In the genomic region with DNA sequence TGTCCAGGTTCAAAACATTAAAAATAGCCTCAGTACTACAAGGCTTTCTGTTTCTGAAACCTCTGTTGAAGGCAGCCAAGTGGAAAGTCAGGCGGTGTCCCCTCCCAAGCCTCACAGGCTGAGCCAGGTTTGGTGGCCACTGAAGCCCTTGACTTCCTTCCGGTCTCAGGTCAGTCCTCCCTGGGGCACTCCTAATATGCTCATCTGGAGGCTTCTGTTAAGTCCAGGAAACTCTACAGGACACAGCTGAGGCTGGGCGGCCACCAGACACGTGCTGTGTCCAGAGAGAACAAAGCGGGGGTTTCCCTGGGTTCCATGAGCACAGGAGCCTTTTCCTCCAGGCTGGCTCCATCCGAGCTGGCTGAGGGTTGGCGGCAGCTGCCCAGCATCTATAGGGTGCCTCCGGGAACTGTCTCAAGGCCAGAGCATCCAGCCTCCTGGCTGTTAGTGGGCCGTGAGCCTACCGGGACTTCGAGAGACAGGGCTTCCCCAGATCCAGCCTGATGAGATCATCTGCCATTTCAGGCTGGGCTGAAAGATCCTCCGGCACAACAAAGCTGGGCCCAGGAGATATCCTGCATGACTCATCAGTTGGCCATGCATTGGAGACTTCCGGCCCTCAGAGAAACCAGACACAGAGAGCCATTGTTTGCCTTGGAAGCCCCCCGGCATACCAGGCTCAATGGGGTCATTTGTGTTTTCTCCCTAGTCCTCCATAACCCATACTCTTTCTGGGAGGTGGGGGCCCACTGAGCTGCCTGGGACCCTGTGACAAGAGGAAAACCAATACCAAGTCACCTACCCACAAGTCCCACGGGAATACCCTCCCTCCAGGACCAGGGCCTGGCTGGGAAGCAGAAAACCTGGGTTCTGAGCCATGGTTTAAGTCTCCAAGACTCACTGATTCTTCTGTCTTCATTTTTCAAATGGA, we compare ENCODE assay signal across 1 cellular context.
A peak's percentile ranks its signal among the peaks of the same experiment; 100 is the strongest.
TF ChIP-seq lines count a peak whose summit lies in the region.

No MANE protein-coding gene starts in this region.

TF ChIP-seq in HepG2, 621 proteins besides CTCF, POLR2A, EP300 and RAD21 (continued from another document and continues in another):
- TF ChIP-seq HDAC2 (CRISPR knock-in tag; IDR thresholded peaks at IDR 0.05) (peak; percentile 98), ZNF75D (CRISPR knock-in tag; IDR thresholded peaks at IDR 0.05; ENCODE audit: borderline replicate concordance) (no peak), MZF1 (CRISPR knock-in tag; IDR thresholded peaks at IDR 0.05; ENCODE audit: borderline replicate concordance) (no peak; the same call in 1 of the 2 replicates), ZNF850 (CRISPR knock-in tag; conservative IDR thresholded peaks at IDR 0.05) (no peak), WIZ (CRISPR knock-in tag; IDR thresholded peaks at IDR 0.05) (0 out of 2 replicates have a peak, but pooled peaks have one; percentile 82), ZNF326 (CRISPR knock-in tag; IDR thresholded peaks at IDR 0.05; ENCODE audit: borderline replicate concordance) (no peak), JUNB (CRISPR knock-in tag; IDR thresholded peaks at IDR 0.05; ENCODE audit: borderline replicate concordance) (peak; percentile 100), CEBPG (CRISPR knock-in tag; IDR thresholded peaks at IDR 0.05) (peak; percentile 73), FOXK1 (CRISPR knock-in tag; IDR thresholded peaks at IDR 0.05; ENCODE audit: borderline replicate concordance, low read depth) (peak; percentile 98), ZNF737 (CRISPR knock-in tag; IDR thresholded peaks at IDR 0.05; ENCODE audit: borderline replicate concordance) (no peak; the same call in 1 of the 2 replicates), HDAC6 (IDR thresholded peaks at IDR 0.05; ENCODE audit: low read depth, low read length) (no peak), GATA4 (IDR thresholded peaks at IDR 0.05; ENCODE audit: borderline replicate concordance, low read depth) (peak; percentile 53; the same call in 1 of the 2 replicates), SNAI1 (CRISPR knock-in tag; IDR thresholded peaks at IDR 0.05; ENCODE audit: borderline replicate concordance) (no peak; the same call in none of the 2 replicates), ZNF589 (CRISPR knock-in tag; conservative IDR thresholded peaks at IDR 0.05) (0 out of 2 replicates have a peak, but pooled peaks have one; percentile 55), HNRNPL (IDR thresholded peaks at IDR 0.05; ENCODE audit: low read depth, low read length) (peak; percentile 90), U2AF1 (optimal IDR thresholded peaks at IDR 0.05; ENCODE audit: low read depth, low read length) (peak; percentile 81), PRPF4 (IDR thresholded peaks at IDR 0.05; ENCODE audit: low read depth, low read length, poor library complexity, severe bottlenecking) (no peak), ZFP82 (CRISPR knock-in tag; IDR thresholded peaks at IDR 0.05; ENCODE audit: borderline replicate concordance) (no peak), DBP (CRISPR knock-in tag; IDR thresholded peaks at IDR 0.05; ENCODE audit: not compliant biosample characterization) (no peak), ZNF839 (CRISPR knock-in tag; IDR thresholded peaks at IDR 0.05; ENCODE audit: borderline replicate concordance) (no peak), CAMTA2 (CRISPR knock-in tag; IDR thresholded peaks at IDR 0.05; ENCODE audit: borderline replicate concordance) (0 out of 2 replicates have a peak, but pooled peaks have one; percentile 68), MXD4 (CRISPR knock-in tag; IDR thresholded peaks at IDR 0.05) (peak; percentile 56; the same call in 1 of the 2 replicates), ZC3H4 (CRISPR knock-in tag; IDR thresholded peaks at IDR 0.05; ENCODE audit: borderline replicate concordance) (no peak; the same call in 1 of the 2 replicates), ATF6 (CRISPR knock-in tag; conservative IDR thresholded peaks at IDR 0.05) (0 out of 2 replicates have a peak, but pooled peaks have one; percentile 85), ZNF788 (CRISPR knock-in tag; IDR thresholded peaks at IDR 0.05; ENCODE audit: borderline replicate concordance) (peak; percentile 98), PATZ1 (CRISPR knock-in tag; IDR thresholded peaks at IDR 0.05) (peak; percentile 99), ZSCAN5A (CRISPR knock-in tag; IDR thresholded peaks at IDR 0.05; ENCODE audit: borderline replicate concordance) (peak; percentile 86; the same call in 1 of the 2 replicates), ZNF335 (CRISPR knock-in tag; IDR thresholded peaks at IDR 0.05) (peak; percentile 95), KDM4B (CRISPR knock-in tag; IDR thresholded peaks at IDR 0.05) (peak; percentile 87), NFE2L1 (CRISPR knock-in tag; IDR thresholded peaks at IDR 0.05; ENCODE audit: borderline replicate concordance) (no peak; the same call in 1 of the 2 replicates), RCOR2 (CRISPR knock-in tag; IDR thresholded peaks at IDR 0.05) (peak; percentile 99), BHLHE40 (IDR thresholded peaks at IDR 0.05; ENCODE audit: low read length) (peak; percentile 71), ZNF274 (CRISPR knock-in tag; IDR thresholded peaks at IDR 0.05) (no peak; the same call in 1 of the 2 replicates), MLLT10 (CRISPR knock-in tag; IDR thresholded peaks at IDR 0.05) (no peak)
- TF ChIP-seq, protein P1, sequence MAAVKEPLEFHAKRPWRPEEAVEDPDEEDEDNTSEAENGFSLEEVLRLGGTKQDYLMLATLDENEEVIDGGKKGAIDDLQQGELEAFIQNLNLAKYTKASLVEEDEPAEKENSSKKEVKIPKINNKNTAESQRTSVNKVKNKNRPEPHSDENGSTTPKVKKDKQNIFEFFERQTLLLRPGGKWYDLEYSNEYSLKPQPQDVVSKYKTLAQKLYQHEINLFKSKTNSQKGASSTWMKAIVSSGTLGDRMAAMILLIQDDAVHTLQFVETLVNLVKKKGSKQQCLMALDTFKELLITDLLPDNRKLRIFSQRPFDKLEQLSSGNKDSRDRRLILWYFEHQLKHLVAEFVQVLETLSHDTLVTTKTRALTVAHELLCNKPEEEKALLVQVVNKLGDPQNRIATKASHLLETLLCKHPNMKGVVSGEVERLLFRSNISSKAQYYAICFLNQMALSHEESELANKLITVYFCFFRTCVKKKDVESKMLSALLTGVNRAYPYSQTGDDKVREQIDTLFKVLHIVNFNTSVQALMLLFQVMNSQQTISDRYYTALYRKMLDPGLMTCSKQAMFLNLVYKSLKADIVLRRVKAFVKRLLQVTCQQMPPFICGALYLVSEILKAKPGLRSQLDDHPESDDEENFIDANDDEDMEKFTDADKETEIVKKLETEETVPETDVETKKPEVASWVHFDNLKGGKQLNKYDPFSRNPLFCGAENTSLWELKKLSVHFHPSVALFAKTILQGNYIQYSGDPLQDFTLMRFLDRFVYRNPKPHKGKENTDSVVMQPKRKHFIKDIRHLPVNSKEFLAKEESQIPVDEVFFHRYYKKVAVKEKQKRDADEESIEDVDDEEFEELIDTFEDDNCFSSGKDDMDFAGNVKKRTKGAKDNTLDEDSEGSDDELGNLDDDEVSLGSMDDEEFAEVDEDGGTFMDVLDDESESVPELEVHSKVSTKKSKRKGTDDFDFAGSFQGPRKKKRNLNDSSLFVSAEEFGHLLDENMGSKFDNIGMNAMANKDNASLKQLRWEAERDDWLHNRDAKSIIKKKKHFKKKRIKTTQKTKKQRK (IDR thresholded peaks at IDR 0.05; ENCODE audit: low read length), result no peak
- TF ChIP-seq, protein P2, sequence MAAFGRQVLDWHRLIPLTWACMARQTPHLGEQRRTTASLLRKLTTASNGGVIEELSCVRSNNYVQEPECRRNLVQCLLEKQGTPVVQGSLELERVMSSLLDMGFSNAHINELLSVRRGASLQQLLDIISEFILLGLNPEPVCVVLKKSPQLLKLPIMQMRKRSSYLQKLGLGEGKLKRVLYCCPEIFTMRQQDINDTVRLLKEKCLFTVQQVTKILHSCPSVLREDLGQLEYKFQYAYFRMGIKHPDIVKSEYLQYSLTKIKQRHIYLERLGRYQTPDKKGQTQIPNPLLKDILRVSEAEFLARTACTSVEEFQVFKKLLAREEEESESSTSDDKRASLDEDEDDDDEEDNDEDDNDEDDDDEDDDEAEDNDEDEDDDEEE (CRISPR knock-in tag; IDR thresholded peaks at IDR 0.05), result peak; percentile 84; the same call in 1 of the 2 replicates
- TF ChIP-seq, protein P3, sequence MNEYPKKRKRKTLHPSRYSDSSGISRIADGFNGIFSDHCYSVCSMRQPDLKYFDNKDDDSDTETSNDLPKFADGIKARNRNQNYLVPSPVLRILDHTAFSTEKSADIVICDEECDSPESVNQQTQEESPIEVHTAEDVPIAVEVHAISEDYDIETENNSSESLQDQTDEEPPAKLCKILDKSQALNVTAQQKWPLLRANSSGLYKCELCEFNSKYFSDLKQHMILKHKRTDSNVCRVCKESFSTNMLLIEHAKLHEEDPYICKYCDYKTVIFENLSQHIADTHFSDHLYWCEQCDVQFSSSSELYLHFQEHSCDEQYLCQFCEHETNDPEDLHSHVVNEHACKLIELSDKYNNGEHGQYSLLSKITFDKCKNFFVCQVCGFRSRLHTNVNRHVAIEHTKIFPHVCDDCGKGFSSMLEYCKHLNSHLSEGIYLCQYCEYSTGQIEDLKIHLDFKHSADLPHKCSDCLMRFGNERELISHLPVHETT (CRISPR knock-in tag; conservative IDR thresholded peaks at IDR 0.05), result 0 out of 2 replicates have a peak, but pooled peaks have one; percentile 67
- TF ChIP-seq, protein P4, sequence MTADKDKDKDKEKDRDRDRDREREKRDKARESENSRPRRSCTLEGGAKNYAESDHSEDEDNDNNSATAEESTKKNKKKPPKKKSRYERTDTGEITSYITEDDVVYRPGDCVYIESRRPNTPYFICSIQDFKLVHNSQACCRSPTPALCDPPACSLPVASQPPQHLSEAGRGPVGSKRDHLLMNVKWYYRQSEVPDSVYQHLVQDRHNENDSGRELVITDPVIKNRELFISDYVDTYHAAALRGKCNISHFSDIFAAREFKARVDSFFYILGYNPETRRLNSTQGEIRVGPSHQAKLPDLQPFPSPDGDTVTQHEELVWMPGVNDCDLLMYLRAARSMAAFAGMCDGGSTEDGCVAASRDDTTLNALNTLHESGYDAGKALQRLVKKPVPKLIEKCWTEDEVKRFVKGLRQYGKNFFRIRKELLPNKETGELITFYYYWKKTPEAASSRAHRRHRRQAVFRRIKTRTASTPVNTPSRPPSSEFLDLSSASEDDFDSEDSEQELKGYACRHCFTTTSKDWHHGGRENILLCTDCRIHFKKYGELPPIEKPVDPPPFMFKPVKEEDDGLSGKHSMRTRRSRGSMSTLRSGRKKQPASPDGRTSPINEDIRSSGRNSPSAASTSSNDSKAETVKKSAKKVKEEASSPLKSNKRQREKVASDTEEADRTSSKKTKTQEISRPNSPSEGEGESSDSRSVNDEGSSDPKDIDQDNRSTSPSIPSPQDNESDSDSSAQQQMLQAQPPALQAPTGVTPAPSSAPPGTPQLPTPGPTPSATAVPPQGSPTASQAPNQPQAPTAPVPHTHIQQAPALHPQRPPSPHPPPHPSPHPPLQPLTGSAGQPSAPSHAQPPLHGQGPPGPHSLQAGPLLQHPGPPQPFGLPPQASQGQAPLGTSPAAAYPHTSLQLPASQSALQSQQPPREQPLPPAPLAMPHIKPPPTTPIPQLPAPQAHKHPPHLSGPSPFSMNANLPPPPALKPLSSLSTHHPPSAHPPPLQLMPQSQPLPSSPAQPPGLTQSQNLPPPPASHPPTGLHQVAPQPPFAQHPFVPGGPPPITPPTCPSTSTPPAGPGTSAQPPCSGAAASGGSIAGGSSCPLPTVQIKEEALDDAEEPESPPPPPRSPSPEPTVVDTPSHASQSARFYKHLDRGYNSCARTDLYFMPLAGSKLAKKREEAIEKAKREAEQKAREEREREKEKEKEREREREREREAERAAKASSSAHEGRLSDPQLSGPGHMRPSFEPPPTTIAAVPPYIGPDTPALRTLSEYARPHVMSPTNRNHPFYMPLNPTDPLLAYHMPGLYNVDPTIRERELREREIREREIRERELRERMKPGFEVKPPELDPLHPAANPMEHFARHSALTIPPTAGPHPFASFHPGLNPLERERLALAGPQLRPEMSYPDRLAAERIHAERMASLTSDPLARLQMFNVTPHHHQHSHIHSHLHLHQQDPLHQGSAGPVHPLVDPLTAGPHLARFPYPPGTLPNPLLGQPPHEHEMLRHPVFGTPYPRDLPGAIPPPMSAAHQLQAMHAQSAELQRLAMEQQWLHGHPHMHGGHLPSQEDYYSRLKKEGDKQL (CRISPR knock-in tag; IDR thresholded peaks at IDR 0.05; ENCODE audit: low read depth), result peak; percentile 92
